In the genomic region with DNA sequence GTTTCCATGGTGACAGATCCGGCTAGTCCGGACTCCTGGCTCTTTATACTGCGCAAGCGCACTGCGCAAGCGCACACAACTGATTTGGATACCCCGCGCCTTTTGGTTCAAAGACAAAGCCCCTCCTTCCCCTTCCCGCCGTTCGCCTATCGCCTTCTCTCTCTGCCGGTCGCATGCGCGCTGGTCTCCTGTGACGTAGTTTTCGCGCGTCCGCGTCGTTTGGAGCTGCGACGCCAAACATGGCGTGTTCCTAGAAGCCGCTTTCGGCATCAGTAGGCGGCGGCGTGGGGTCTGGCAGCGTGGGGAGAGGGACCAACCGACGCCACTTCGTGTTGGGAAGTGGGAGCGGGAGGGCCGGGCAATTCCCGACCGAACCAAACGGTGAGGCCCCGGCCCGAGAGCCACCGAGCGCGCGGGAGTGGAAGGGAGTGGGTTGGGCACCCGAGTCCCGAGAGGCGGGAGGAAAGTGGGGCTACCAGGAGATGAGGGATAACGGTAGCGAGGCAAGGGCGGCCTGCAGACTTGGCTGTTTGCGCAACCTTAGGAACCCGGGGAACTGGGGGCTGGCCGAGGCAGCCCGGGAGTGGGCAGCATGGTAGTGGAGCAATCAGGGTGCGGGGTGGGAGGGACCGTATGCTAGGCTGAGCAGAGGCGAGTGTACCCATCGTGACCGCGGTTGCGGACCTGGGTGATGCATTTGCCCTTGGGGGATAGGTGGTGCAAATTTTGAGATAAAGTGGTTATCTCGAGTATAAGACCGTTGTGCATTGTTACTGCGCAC, we compare ENCODE assay signal across 8 cellular contexts. TPM values are rescaled to one million over a fixed set of nuclear protein-coding genes. Genes with fewer than 3 reads are reported as not detected.
DNase-seq lines count a peak whose midpoint lies in the region; ATAC-seq, FAIRE-seq and TF ChIP-seq lines count a peak whose summit lies in the region.

A gene (plus strand): TSS at position 215 of the 781 bp plus-strand sequence. CDS start 24,517 bp downstream, outside the sequence.

- DNase-seq in COR-L47 (lab: John Stamatoyannopoulos, UW) (peak; percentile 100), HUDEP-2 (lab: John Stamatoyannopoulos, UW; ENCODE audit: unreplicated experiment in 76 of 76) (peak; percentile 38 to 99 (median 96)), NT2/D1 (ENCODE audit: low read depth, low spot score) (peak; percentile 94), H1 (ENCODE audit: low read depth in 1 of 2, low spot score in 2 of 2) (peak; percentile 97 to 99), memory B cell (ENCODE audit: low spot score in 2 of 2) (peak; percentile 97 to 99)
- DNase-seq in activated CD8-positive, alpha-beta memory T cell treated with anti-CD3 and anti-CD28 coated beads, Interleukin-2, amount 10 ng/mL, durations not matched to agents 7 days and 5 days = peak; percentile 100
- peak; percentile 94 for DNase-seq in stimulated activated CD8-positive, alpha-beta memory T cell treated with anti-CD3 and anti-CD28 coated beads, Interleukin-12 subunit alpha, Interleukin-12 subunit beta, amount 100 ng/mL, for 24 hours (ENCODE audit: extremely low read depth)

- peak within 1 kb of the TSS; percentile 87 for H2BK5ac ChIP-seq in H1 (ENCODE audit: low read depth, low read length)

- peak within 1 kb of the TSS; percentile 45; the same call in 1 of the 2 replicates for H2AFZ ChIP-seq in H1 (ENCODE audit: low read length)

- H4K5ac ChIP-seq in H1 (ENCODE audit: insufficient read length, low read depth, low read length) = peak within 1 kb of the TSS; percentile 58

- peak within 1 kb of the TSS; percentile 100 for H4K8ac ChIP-seq in H1 (ENCODE audit: extremely low read depth, insufficient read depth, low read length)

- H3K56ac ChIP-seq in H1 (replicated peaks; ENCODE audit: insufficient read length, low read depth, low read length) = peak within 1 kb of the TSS; percentile 18

- H3K36me3 ChIP-seq in NT2/D1 (ENCODE audit: insufficient read depth, insufficient read length, low read length) = no peaks in the 10 kb centered on the region
- H3K36me3 ChIP-seq in H1 (ENCODE audit: control insufficient read depth in 2 of 4, insufficient read depth in 4 of 4, low read length in 3 of 4) = no peaks in the 10 kb centered on the region

- H3K4me3 ChIP-seq in NT2/D1 (ENCODE audit: insufficient read length, low read depth) = peak within 1 kb of the TSS; percentile 92
- H3K4me3 ChIP-seq in H1 (ENCODE audit: extremely low read depth in 1 of 4, insufficient read depth in 2 of 4, low read depth in 3 of 4, low read length in 4 of 4) = peak within 1 kb of the TSS; percentile 82 to 99 (median 92)

- peak within 1 kb of the TSS; percentile 80; the same call in 1 of the 2 replicates for H2BK12ac ChIP-seq in H1 (ENCODE audit: low read depth, low read length)

- H3K23me2 ChIP-seq in H1 (ENCODE audit: low read depth, low read length) = peaks cover 11% of the 10 kb centered on the region

- POLR2A ChIA-PET in H1 (lab: Charles Lee; ENCODE audit: partially characterized antibody) = interaction anchor here (0.6 to 5.8 kb wide), 10 partner anchors 8 to 1463 kb away, joined by 3 to 78 read pairs (median 4); a partner anchor contains a TSS

- H3K27ac ChIP-seq in H1 (ENCODE audit: low read depth, low read length) = peak within 1 kb of the TSS; percentile 92

- no peaks in the 10 kb centered on the region for H3K9me3 Mint-ChIP-seq in activated CD8-positive, alpha-beta memory T cell treated with anti-CD3 and anti-CD28 coated beads, Interleukin-2, amount 10 ng/mL, durations not matched to agents 7 days and 5 days (ENCODE audit: low read depth)
- no peaks in the 10 kb centered on the region for H3K9me3 Mint-ChIP-seq in memory B cell

- TF ChIP-seq EP300 in H1 (IDR thresholded peaks at IDR 0.05; ENCODE audit: borderline replicate concordance in 1 of 2, low read depth in 2 of 2, low read length in 2 of 2) = no peak

- peak; percentile 94 for FAIRE-seq in H1 (lab: Jason Lieb, UNC)

- H2BK120ac ChIP-seq in H1 (replicated peaks; ENCODE audit: low read depth, low read length) = no peak within 1 kb of the TSS

- peak within 1 kb of the TSS; percentile 88 for H3K27ac Mint-ChIP-seq in activated CD8-positive, alpha-beta memory T cell treated with anti-CD3 and anti-CD28 coated beads, Interleukin-2, amount 10 ng/mL, durations not matched to agents 7 days and 5 days
- H3K27ac Mint-ChIP-seq in memory B cell = peak within 1 kb of the TSS; percentile 90

- no peak within 1 kb of the TSS for H2BK20ac ChIP-seq in H1 (ENCODE audit: low read length)

- H3K4me2 ChIP-seq in H1 (ENCODE audit: insufficient read depth in 1 of 2, low read depth in 2 of 2, low read length in 2 of 2) = peak within 1 kb of the TSS; percentile 91 to 93

- H3K27me3 ChIP-seq in NT2/D1 (ENCODE audit: insufficient read depth, insufficient read length) (no peaks in the 10 kb centered on the region), H1 (replicated peaks in 1 of 4; ENCODE audit: control insufficient read depth in 3 of 4, extremely low read depth in 1 of 4, insufficient read depth in 3 of 4, low read length in 3 of 4) (no peaks in the 10 kb centered on the region)

- no peak for TF ChIP-seq RAD21 in H1 (IDR thresholded peaks at IDR 0.05 in 1 of 2, conservative IDR thresholded peaks at IDR 0.05 in 1 of 2; ENCODE audit: low read depth in 2 of 2, low read length in 2 of 2)

- CTCF ChIA-PET in activated CD8-positive, alpha-beta memory T cell treated with anti-CD3 and anti-CD28 coated beads, Interleukin-2, amount 10 ng/mL, durations not matched to agents 7 days and 5 days (lab: Charles Lee) = interaction anchor here (0.9 to 3.4 kb wide), 6 partner anchors 10 to 188 kb away, joined by 3 to 28 read pairs (median 3); a partner anchor contains a TSS
- CTCF ChIA-PET in H1 (lab: Charles Lee; ENCODE audit: partially characterized antibody) = interaction anchor here (0.8 to 0.9 kb wide), 3 partner anchors 13 to 31 kb away, joined by 4 to 5 read pairs (median 4); no protein-coding TSS in a partner anchor

- H3K36me3 Mint-ChIP-seq in activated CD8-positive, alpha-beta memory T cell treated with anti-CD3 and anti-CD28 coated beads, Interleukin-2, amount 10 ng/mL, durations not matched to agents 7 days and 5 days = peaks cover 2% of the 10 kb centered on the region
- no peaks in the 10 kb centered on the region for H3K36me3 Mint-ChIP-seq in memory B cell

- peak within 1 kb of the TSS; percentile 91 for H3K4me3 Mint-ChIP-seq in activated CD8-positive, alpha-beta memory T cell treated with anti-CD3 and anti-CD28 coated beads, Interleukin-2, amount 10 ng/mL, durations not matched to agents 7 days and 5 days
- peak within 1 kb of the TSS; percentile 89 for H3K4me3 Mint-ChIP-seq in memory B cell

- H2BK15ac ChIP-seq in H1 (ENCODE audit: low read length) = no peak within 1 kb of the TSS

- no peak within 1 kb of the TSS for H3K23ac ChIP-seq in H1 (ENCODE audit: insufficient read length)

- H3K4me1 ChIP-seq in NT2/D1 (ENCODE audit: insufficient read depth, insufficient read length) = no peaks in the 10 kb centered on the region
- peaks cover 0 to 2% (median 0%) of the 10 kb centered on the region in 4 experiments; a peak in 1 of 7 replicates for H3K4me1 ChIP-seq in H1 (replicated peaks in 1 of 4; ENCODE audit: control insufficient read depth in 3 of 4, insufficient read depth in 4 of 4, low read length in 3 of 4)

- peak within 1 kb of the TSS; percentile 89 for H4K91ac ChIP-seq in H1 (replicated peaks; ENCODE audit: insufficient read length, low read length)

- TF ChIP-seq CTCF in H1 (IDR thresholded peaks at IDR 0.05; ENCODE audit: control extremely low read depth in 1 of 3, insufficient read depth in 1 of 3, low read depth in 1 of 3, low read length in 3 of 3) = no peak

- H3K9ac ChIP-seq in NT2/D1 (ENCODE audit: insufficient read length, low read depth) (peak within 1 kb of the TSS; percentile 89), H1 (replicated peaks in 1 of 4; ENCODE audit: extremely low read depth in 1 of 4, low read depth in 3 of 4, low read length in 3 of 4) (peak within 1 kb of the TSS; percentile 89 to 99 (median 95))

- peak; percentile 80 to 94 for TF ChIP-seq POLR2A in H1 (IDR thresholded peaks at IDR 0.05; ENCODE audit: control extremely low read depth in 1 of 2, low read depth in 2 of 2, low read length in 2 of 2)

- no peaks in the 10 kb centered on the region for H3K27me3 Mint-ChIP-seq in activated CD8-positive, alpha-beta memory T cell treated with anti-CD3 and anti-CD28 coated beads, Interleukin-2, amount 10 ng/mL, durations not matched to agents 7 days and 5 days
- no peaks in the 10 kb centered on the region for H3K27me3 Mint-ChIP-seq in memory B cell

- peaks cover 28% of the 10 kb centered on the region for H3K4me1 Mint-ChIP-seq in activated CD8-positive, alpha-beta memory T cell treated with anti-CD3 and anti-CD28 coated beads, Interleukin-2, amount 10 ng/mL, durations not matched to agents 7 days and 5 days
- peaks cover 6% of the 10 kb centered on the region for H3K4me1 Mint-ChIP-seq in memory B cell

- H3K14ac ChIP-seq in H1 (ENCODE audit: insufficient read length) = no peak within 1 kb of the TSS

- H3K9me3 ChIP-seq in NT2/D1 (ENCODE audit: insufficient read depth, low read length) (no peaks in the 10 kb centered on the region), H1 (ENCODE audit: insufficient read depth in 2 of 2, low read depth in 1 of 2, low read length in 1 of 2) (no peaks in the 10 kb centered on the region)

- peak; percentile 96 for ATAC-seq in GM21381 (IDR thresholded peaks at IDR 0.05; ENCODE audit: unreplicated experiment)
- ATAC-seq in activated CD8-positive, alpha-beta memory T cell treated with anti-CD3 and anti-CD28 coated beads, Interleukin-2, amount 10 ng/mL, durations not matched to agents 7 days and 5 days = peak; percentile 96
- ATAC-seq in memory B cell (ENCODE audit: low read depth) = peak; percentile 91

- H2AK5ac ChIP-seq in H1 (ENCODE audit: low read depth, low read length) = peak within 1 kb of the TSS; percentile 90

- 1% methylated on average over 64 of the region's 66 CpGs; no CpG with 5 or more reads in 1 of the 2 experiments for WGBS in H1 (ENCODE audit: extremely low coverage in 1 of 2, insufficient coverage in 1 of 2, insufficient read length in 1 of 2, insufficient replicate concordance in 2 of 2, low coverage in 1 of 2, low lambda C conversion rate in 2 of 2, missing lambda C conversion rate in 1 of 2), 2 experiments

- no peaks in the 10 kb centered on the region; the same call in 1 of the 2 replicates for H3K79me1 ChIP-seq in H1 (ENCODE audit: low read depth, low read length)

- H3K4ac ChIP-seq in H1 (replicated peaks; ENCODE audit: insufficient read length, low read depth, low read length) = peak within 1 kb of the TSS; percentile 69

- H3K79me2 ChIP-seq in H1 (ENCODE audit: control insufficient read depth in 1 of 2, insufficient read depth in 2 of 2, low read length in 2 of 2) = peaks cover 21 to 50% of the 10 kb centered on the region in 2 experiments

- peak within 1 kb of the TSS; percentile 0 for H3K18ac ChIP-seq in H1 (ENCODE audit: extremely low read depth, low read length)

- H4K20me1 ChIP-seq in H1 (replicated peaks in 1 of 2; ENCODE audit: control insufficient read depth in 1 of 2, insufficient read depth in 2 of 2, low read length in 2 of 2) = no peaks in the 10 kb centered on the region

RNA-seq across cellular contexts. Expression of the gene that starts here (rescaled TPM):
- total RNA-seq in activated CD8-positive, alpha-beta memory T cell treated with anti-CD3 and anti-CD28 coated beads, Interleukin-2, amount 10 ng/mL, durations not matched to agents 7 days and 5 days = 10 to 100 TPM; 36.9 to 38.0 TPM
- total RNA-seq in H1 (2021; fragmentation: NEBNext Ultra II Directional; extraction: Animal tissue kit (Norgen Biotek cat#: 25700)) = 64.4 and 70.2 TPM in 2 replicates
- polyA plus RNA-seq in H1 (2011; rRNA removed) = 20.1 and 23.6 TPM in 2 replicates
- 20.1 TPM for polyA plus RNA-seq in H1 (2011; cell fraction: cytosol; rRNA removed)
- 29.6 TPM for polyA plus RNA-seq in H1 (2011; cell fraction: nucleus; rRNA removed)
- polyA plus RNA-seq in H1 (2012, experiment 1 of 2) = 25.6 to 40.7 TPM (median 31.0 TPM) in 4 replicates
- polyA plus RNA-seq in H1 (2012, experiment 2 of 2) = 4.0 TPM
- polyA plus RNA-seq in H1 (2013, experiment 1 of 2) = 33.5 TPM
- 30.7 TPM for polyA plus RNA-seq in H1 (2013, experiment 2 of 2)
- polyA minus RNA-seq in H1 (2011; rRNA and poly(A)+ RNA removed) = 147 and 260 TPM in 2 replicates
- 37.4 TPM for polyA minus RNA-seq in H1 (2011; cell fraction: cytosol; rRNA and poly(A)+ RNA removed)
- 137 TPM for polyA minus RNA-seq in H1 (2011; cell fraction: nucleus; rRNA and poly(A)+ RNA removed)

Comparison
In these comparisons a context has a peak if more than half of its experiments do, and no peak if none do; other contexts are left out.
1. Peak in every context shown above with its lines: DNase-seq, ATAC-seq, H3K4me3 ChIP-seq and H3K27ac ChIP-seq.